Comparison of ENCODE assay signal across 17 cellular contexts in genomic region chr19:56301152-56301551, GRCh38. TPM values are rescaled to one million over a fixed set of nuclear protein-coding genes. Genes with fewer than 3 reads are reported as not detected.
DNase-seq lines count a peak whose midpoint lies in the region; ATAC-seq, FAIRE-seq and TF ChIP-seq lines count a peak whose summit lies in the region.
"Had no signal": no experiment of that assay in that cellular context is flagged by ENCODE, and none has a peak within 500 bp of the region (broad histone marks: within the 10 kb centered on the region; RNA-seq: fewer than 3 reads in every experiment).

No MANE protein-coding gene starts in this region.

- intact Hi-C loops in activated CD4-positive, alpha-beta T cell treated with anti-CD3 and anti-CD28 coated beads, Interleukin-2, amount 10 ng/mL, durations not matched to agents 24 days and 14 days (cut with micrococcal nuclease): no loop called here
- intact Hi-C loops in endothelial cell of umbilical vein (cut with micrococcal nuclease): loop anchor here (1.0 kb wide), 1 partner anchor 28 kb away; no protein-coding TSS in a partner anchor
- intact Hi-C loops in stomach (cut with DNase I; ENCODE audit: low total_unique reads): no loop called here

- H3K9me3 ChIP-seq in endothelial cell of umbilical vein (replicated peaks; ENCODE audit: control insufficient read depth, insufficient read depth, low read length) (no peaks in the 10 kb centered on the region), stomach (no peaks in the 10 kb centered on the region)
- H3K9me3 ChIP-seq: ovary, tibial nerve had no signal

- peak overlapping the region; percentile 35 for H3K27ac ChIP-seq in endothelial cell of umbilical vein (ENCODE audit: insufficient read depth, low read depth, low read length)
- no peak overlapping the region for H3K27ac ChIP-seq in stomach
- H3K27ac ChIP-seq: ovary, tibial nerve had no signal

- no peak for DNase-seq in activated CD4-positive, alpha-beta T cell treated with anti-CD3 and anti-CD28 coated beads, Interleukin-2, amount 10 ng/mL, durations not matched to agents 7 days and 5 days
- DNase-seq in activated CD4-positive, alpha-beta T cell treated with anti-CD3 and anti-CD28 coated beads, Interleukin-2, amount 10 ng/mL, durations not matched to agents 24 days and 14 days: no peak
- DNase-seq in OCI-M1 (lab: John Stamatoyannopoulos, UW) (peak; percentile 40), endothelial cell of umbilical vein (ENCODE audit: low read depth, low spot score) (peak; percentile 37), stomach (no peak)
- DNase-seq: hippocampal formation; NCI-H2171 treated with DMSO at 0.1 percent for 48 hours; ovary; stimulated activated CD4-positive, alpha-beta T cell treated with anti-CD3 and anti-CD28 coated beads, Interleukin-15, amount 100 ng/mL, for 24 hours had no signal

- no peaks in the 10 kb centered on the region for H3K27me3 Mint-ChIP-seq in activated CD4-positive, alpha-beta T cell treated with anti-CD3 and anti-CD28 coated beads, Interleukin-2, amount 10 ng/mL, durations not matched to agents 7 days and 5 days
- H3K27me3 Mint-ChIP-seq in activated CD4-positive, alpha-beta T cell treated with anti-CD3 and anti-CD28 coated beads, Interleukin-2, amount 10 ng/mL, durations not matched to agents 24 days and 14 days: no peaks in the 10 kb centered on the region
- H3K27me3 Mint-ChIP-seq in nephron (ENCODE audit: low read depth): peaks cover 3% of the 10 kb centered on the region

- TF ChIP-seq CTCF in endothelial cell of umbilical vein (IDR thresholded peaks at IDR 0.05; ENCODE audit: extremely low read depth in 1 of 2, insufficient read depth in 1 of 2, low read depth in 1 of 2, low read length in 2 of 2) (peak; percentile 13 to 28), nephron (IDR thresholded peaks at IDR 0.05; ENCODE audit: unreplicated experiment in 3 of 3) (peak in 1 of 3 experiments; percentile 23), stomach (IDR thresholded peaks at IDR 0.05) (no peak)

- H3K9ac ChIP-seq in endothelial cell of umbilical vein (replicated peaks; ENCODE audit: extremely low read depth, insufficient read depth, low read length): no peak overlapping the region

- CTCF ChIA-PET in activated CD4-positive, alpha-beta T cell treated with anti-CD3 and anti-CD28 coated beads, Interleukin-2, amount 10 ng/mL, durations not matched to agents 7 days and 5 days (lab: Charles Lee): interaction anchor here (0.6 to 1.6 kb wide), 2 partner anchors 13 to 61 kb away, joined by 3 read pairs; partner anchors contain the start of gene ZSCAN5A
- CTCF ChIA-PET in endothelial cell of umbilical vein (lab: Charles Lee): interaction anchor here (1.0 to 4.1 kb wide), 6 partner anchors 9 to 220 kb away, joined by 4 to 44 read pairs (median 9); partner anchors contain the start of gene ZSCAN5A

- ATAC-seq in activated CD4-positive, CD25-positive, alpha-beta regulatory T cell treated with anti-CD3 and anti-CD28 coated beads, Interleukin-2, amount 50 U/mL, for 24 hours: no peak
- ATAC-seq in HG03520 (IDR thresholded peaks at IDR 0.05; ENCODE audit: unreplicated experiment): no peak

- peaks cover 13% of the 10 kb centered on the region for H3K36me3 Mint-ChIP-seq in activated CD4-positive, alpha-beta T cell treated with anti-CD3 and anti-CD28 coated beads, Interleukin-2, amount 10 ng/mL, durations not matched to agents 7 days and 5 days (ENCODE audit: low read depth)
- H3K36me3 Mint-ChIP-seq in activated CD4-positive, alpha-beta T cell treated with anti-CD3 and anti-CD28 coated beads, Interleukin-2, amount 10 ng/mL, durations not matched to agents 24 days and 14 days (ENCODE audit: low read depth): peaks cover 15% of the 10 kb centered on the region
- peaks cover 68% of the 10 kb centered on the region for H3K36me3 Mint-ChIP-seq in nephron (ENCODE audit: low read depth)

- H3K4me1 ChIP-seq in endothelial cell of umbilical vein (ENCODE audit: control insufficient read depth, extremely low read depth, insufficient read depth, low read length): peaks cover 15% of the 10 kb centered on the region
- no peaks in the 10 kb centered on the region for H3K4me1 ChIP-seq in stomach
- H3K4me1 ChIP-seq: tibial nerve had no signal

- WGBS in stomach, 5 donors: 61 to 89% (median 76%) methylated on average over 5 of the region's 5 CpGs

- H3K79me2 ChIP-seq in endothelial cell of umbilical vein (ENCODE audit: control insufficient read depth, insufficient read depth, low read length): no peaks in the 10 kb centered on the region

- TF ChIP-seq POLR2A in endothelial cell of umbilical vein (IDR thresholded peaks at IDR 0.05; ENCODE audit: low read depth, low read length) (no peak), stomach (IDR thresholded peaks at IDR 0.05) (no peak)

- H4K20me1 ChIP-seq in endothelial cell of umbilical vein (replicated peaks; ENCODE audit: control insufficient read depth, extremely low read depth, insufficient read depth, low read length): no peaks in the 10 kb centered on the region

- peaks cover 22% of the 10 kb centered on the region for H3K4me1 Mint-ChIP-seq in activated CD4-positive, alpha-beta T cell treated with anti-CD3 and anti-CD28 coated beads, Interleukin-2, amount 10 ng/mL, durations not matched to agents 7 days and 5 days
- peaks cover 8% of the 10 kb centered on the region for H3K4me1 Mint-ChIP-seq in activated CD4-positive, alpha-beta T cell treated with anti-CD3 and anti-CD28 coated beads, Interleukin-2, amount 10 ng/mL, durations not matched to agents 24 days and 14 days
- H3K4me1 Mint-ChIP-seq in nephron: no peaks in the 10 kb centered on the region
- H3K4me1 Mint-ChIP-seq: brain had no signal

- H3K9me1 ChIP-seq in endothelial cell of umbilical vein (replicated peaks; ENCODE audit: control insufficient read depth, extremely low read depth, insufficient read depth, low read length): no peaks in the 10 kb centered on the region

- H3K4me3 ChIP-seq in endothelial cell of umbilical vein (replicated peaks in 1 of 3; ENCODE audit: insufficient read depth in 1 of 3, low read depth in 1 of 3, low read length in 3 of 3) (no peak overlapping the region), stomach (no peak overlapping the region)
- H3K4me3 ChIP-seq: lung, ovary, tibial nerve had no signal

- peaks cover 4% of the 10 kb centered on the region for H3K9me3 Mint-ChIP-seq in activated CD4-positive, alpha-beta T cell treated with anti-CD3 and anti-CD28 coated beads, Interleukin-2, amount 10 ng/mL, durations not matched to agents 7 days and 5 days
- H3K9me3 Mint-ChIP-seq in activated CD4-positive, alpha-beta T cell treated with anti-CD3 and anti-CD28 coated beads, Interleukin-2, amount 10 ng/mL, durations not matched to agents 24 days and 14 days: peaks cover 4% of the 10 kb centered on the region
- H3K9me3 Mint-ChIP-seq in nephron: no peaks in the 10 kb centered on the region
- H3K9me3 Mint-ChIP-seq: activated T-helper 2 cell treated with anti-CD3 and anti-CD28 coated beads, Interferon-gamma antibody, Interleukin-2, Interleukin-4, amounts not matched to agents 10 μg/mL and 5 μg/mL and 100 μg/mL, durations not matched to agents 14 hours and 24 hours and 36 hours had no signal

- H3K27ac Mint-ChIP-seq in activated CD4-positive, alpha-beta T cell treated with anti-CD3 and anti-CD28 coated beads, Interleukin-2, amount 10 ng/mL, durations not matched to agents 7 days and 5 days: peak overlapping the region; percentile 38
- H3K27ac Mint-ChIP-seq in activated CD4-positive, alpha-beta T cell treated with anti-CD3 and anti-CD28 coated beads, Interleukin-2, amount 10 ng/mL, durations not matched to agents 24 days and 14 days: no peak overlapping the region
- H3K27ac Mint-ChIP-seq in nephron: peak overlapping the region; percentile 55 to 89 (median 57)
- H3K27ac Mint-ChIP-seq: brain had no signal

- BruUV-seq in endothelial cell of umbilical vein (replicated peaks; lab: Mats Ljungman, UMichigan): no TSS peak

- H3K27me3 ChIP-seq in endothelial cell of umbilical vein (ENCODE audit: control insufficient read depth in 2 of 2, insufficient read depth in 2 of 2, low read length in 2 of 2) (no peaks in the 10 kb centered on the region), stomach (no peaks in the 10 kb centered on the region)
- H3K27me3 ChIP-seq: ovary, tibial nerve had no signal

- FAIRE-seq in endothelial cell of umbilical vein (lab: Jason Lieb, UNC): peak; percentile 76

- H3K4me3 Mint-ChIP-seq in activated CD4-positive, alpha-beta T cell treated with anti-CD3 and anti-CD28 coated beads, Interleukin-2, amount 10 ng/mL, durations not matched to agents 7 days and 5 days: no peak overlapping the region
- no peak overlapping the region for H3K4me3 Mint-ChIP-seq in activated CD4-positive, alpha-beta T cell treated with anti-CD3 and anti-CD28 coated beads, Interleukin-2, amount 10 ng/mL, durations not matched to agents 24 days and 14 days
- H3K4me3 Mint-ChIP-seq in nephron: no peak overlapping the region
- H3K4me3 Mint-ChIP-seq: brain had no signal

- POLR2A ChIA-PET in activated CD4-positive, alpha-beta T cell treated with anti-CD3 and anti-CD28 coated beads, Interleukin-2, amount 10 ng/mL, durations not matched to agents 7 days and 5 days (lab: Charles Lee): no interaction called here
- POLR2A ChIA-PET in endothelial cell of umbilical vein (lab: Charles Lee): no interaction called here

- H3K36me3 ChIP-seq in endothelial cell of umbilical vein (ENCODE audit: control insufficient read depth in 2 of 2, extremely low read depth in 1 of 2, insufficient read depth in 2 of 2, low read length in 2 of 2) (peaks cover 0 to 3% of the 10 kb centered on the region in 2 experiments), stomach (peaks cover 0 to 62% (median 42%) of the 10 kb centered on the region in 4 donors)
- H3K36me3 ChIP-seq: ovary had no signal

- H3K4me2 ChIP-seq in endothelial cell of umbilical vein (ENCODE audit: insufficient read depth, low read length): peak overlapping the region; percentile 49

- peak overlapping the region; percentile 62 for H2AFZ ChIP-seq in endothelial cell of umbilical vein (ENCODE audit: low read depth, low read length)

- dilution Hi-C loops in endothelial cell of umbilical vein (cut with MboI; ENCODE audit: extremely low pct_ligation_motif_present, low sequenced_read_pairs): no loop called here

- TF ChIP-seq EP300 in stomach (IDR thresholded peaks at IDR 0.05): no peak

RNA-seq across cellular contexts. Expression of gene ZSCAN5A, which starts 13.5 kb away (rescaled TPM):
- total RNA-seq in activated CD4-positive, alpha-beta T cell treated with anti-CD3 and anti-CD28 coated beads, Interleukin-2, amount 10 ng/mL, durations not matched to agents 7 days and 5 days: 1 to 10 TPM; 9.3 to 9.4 TPM
- 6.9 and 10.8 TPM in 2 replicates for total RNA-seq in activated CD4-positive, alpha-beta T cell treated with anti-CD3 and anti-CD28 coated beads, Interleukin-2, amount 10 ng/mL, durations not matched to agents 24 days and 14 days
- 12.0 and 12.2 TPM in 2 replicates for total RNA-seq in endothelial cell of umbilical vein
- polyA plus RNA-seq in endothelial cell of umbilical vein: 5.1 and 9.9 TPM in 2 replicates
- polyA plus RNA-seq in endothelial cell of umbilical vein (2011; cell fraction: cytosol; rRNA removed): 8.6 and 10.7 TPM in 2 replicates
- 9.1 and 10.9 TPM in 2 replicates for polyA plus RNA-seq in endothelial cell of umbilical vein (2011; cell fraction: nucleus; rRNA removed)
- 9.8 and 10.8 TPM in 2 replicates for polyA plus RNA-seq in endothelial cell of umbilical vein (2012)
- 23.7 and 24.8 TPM in 2 replicates for polyA minus RNA-seq in endothelial cell of umbilical vein
- polyA minus RNA-seq in endothelial cell of umbilical vein (2011; cell fraction: cytosol; rRNA and poly(A)+ RNA removed): 19.2 TPM
- polyA minus RNA-seq in endothelial cell of umbilical vein (2011; cell fraction: nucleus; rRNA and poly(A)+ RNA removed): 33.0 and 44.9 TPM in 2 replicates
- 10 to 100 TPM in 2 of 5 donors, 1 to 10 TPM in 1, under 1 TPM in 1, not detected in 1; 0.89 to 21.6 (median 8.3) TPM for total RNA-seq in stomach
- polyA plus RNA-seq in stomach: 1 to 10 TPM; 2.4 to 4.5 (median 3.7) TPM

RNA-seq across cellular contexts. Expression of gene EDDM13, which starts 28.6 kb away (rescaled TPM):
- 1 to 10 TPM; 1.1 to 2.2 TPM for total RNA-seq in activated CD4-positive, alpha-beta T cell treated with anti-CD3 and anti-CD28 coated beads, Interleukin-2, amount 10 ng/mL, durations not matched to agents 7 days and 5 days
- total RNA-seq in activated CD4-positive, alpha-beta T cell treated with anti-CD3 and anti-CD28 coated beads, Interleukin-2, amount 10 ng/mL, durations not matched to agents 24 days and 14 days: 0.59 and 0.98 TPM in 2 replicates
- 0.65 TPM in 1 of 2 replicates, not detected in the other for total RNA-seq in endothelial cell of umbilical vein
- 0.51 and 1.2 TPM in 2 replicates for polyA plus RNA-seq in endothelial cell of umbilical vein
- polyA plus RNA-seq in endothelial cell of umbilical vein (2011; cell fraction: cytosol; rRNA removed): 0.41 and 0.47 TPM in 2 replicates
- polyA plus RNA-seq in endothelial cell of umbilical vein (2011; cell fraction: nucleus; rRNA removed): 0.59 TPM in 1 of 2 replicates, not detected in the other
- polyA plus RNA-seq in endothelial cell of umbilical vein (2012): 0.55 and 1.9 TPM in 2 replicates
- not detected in 2 replicates for polyA minus RNA-seq in endothelial cell of umbilical vein
- polyA minus RNA-seq in endothelial cell of umbilical vein (2011; cell fraction: cytosol; rRNA and poly(A)+ RNA removed): not detected
- not detected in 2 replicates for polyA minus RNA-seq in endothelial cell of umbilical vein (2011; cell fraction: nucleus; rRNA and poly(A)+ RNA removed)
- not detected for total RNA-seq in stomach
- 1 to 10 TPM in 1 of 3 donors, not detected in 2; 1.6 TPM for polyA plus RNA-seq in stomach
- total RNA-seq: ovary, tibial nerve had no signal
- polyA plus RNA-seq: AG04450 had no signal

Comparison
In these comparisons a context has a peak if more than half of its experiments do, and no peak if none do; other contexts are left out.
1. DNase-seq: peak in OCI-M1 (single experiment) and endothelial cell of umbilical vein (single experiment); none in activated CD4-positive, alpha-beta T cell treated with anti-CD3 and anti-CD28 coated beads, Interleukin-2, amount 10 ng/mL, durations not matched to agents 7 days and 5 days (single experiment), activated CD4-positive, alpha-beta T cell treated with anti-CD3 and anti-CD28 coated beads, Interleukin-2, amount 10 ng/mL, durations not matched to agents 24 days and 14 days (single experiment) and stomach (single experiment).
2. CTCF ChIP-seq: peak in endothelial cell of umbilical vein (2 of 2); none in stomach (0 of 7).